10 cellular contexts compared by ENCODE assay signal in genomic region chr2:45024600-45025291, GRCh38. TPM values are rescaled to one million over a fixed set of nuclear protein-coding genes. Genes with fewer than 3 reads are reported as not detected.
A peak's percentile ranks its signal among the peaks of the same experiment; 100 is the strongest.
DNase-seq lines count a peak whose midpoint lies in the region; ATAC-seq, FAIRE-seq and TF ChIP-seq lines count a peak whose summit lies in the region.
"Had no signal": no experiment of that assay in that cellular context is flagged by ENCODE, and none has a peak within 500 bp of the region (broad histone marks: within the 10 kb centered on the region; RNA-seq: fewer than 3 reads in every experiment).

No MANE protein-coding gene starts in this region.

- H3K9me3 ChIP-seq in HepG2 (ENCODE audit: low read length) (no peaks in the 10 kb centered on the region), right lobe of liver (no peaks in the 10 kb centered on the region), suprapubic skin (no peaks in the 10 kb centered on the region), smooth muscle cell (replicated peaks; ENCODE audit: low read depth) (no peaks in the 10 kb centered on the region)

- no peaks in the 10 kb centered on the region for H3K4me1 ChIP-seq in HepG2 (ENCODE audit: insufficient read depth, low read length)
- H3K4me1 ChIP-seq in right lobe of liver = no peaks in the 10 kb centered on the region
- peaks cover 5% of the 10 kb centered on the region for H3K4me1 ChIP-seq in suprapubic skin
- H3K4me1 ChIP-seq in smooth muscle cell (ENCODE audit: low read depth) = no peaks in the 10 kb centered on the region

- TF ChIP-seq EP300 in HepG2 (IDR thresholded peaks at IDR 0.05; ENCODE audit: low read depth in 2 of 2, low read length in 2 of 2) = no peak
- no peak for TF ChIP-seq EP300 in HepG2 (CRISPR knock-in tag; IDR thresholded peaks at IDR 0.05; ENCODE audit: borderline replicate concordance)
- no peak for TF ChIP-seq EP300 in suprapubic skin (IDR thresholded peaks at IDR 0.05)

- ATAC-seq in HepG2 (no peak), right lobe of liver (no peak), HG02885 (IDR thresholded peaks at IDR 0.05; ENCODE audit: poor library complexity, unreplicated experiment) (no peak)

- TF ChIP-seq CTCF in HepG2 (CRISPR knock-in tag; IDR thresholded peaks at IDR 0.05) = no peak
- TF ChIP-seq CTCF in right lobe of liver (IDR thresholded peaks at IDR 0.05) = no peak
- no peak for TF ChIP-seq CTCF in suprapubic skin (IDR thresholded peaks at IDR 0.05)
- TF ChIP-seq CTCF in smooth muscle cell (IDR thresholded peaks at IDR 0.05; ENCODE audit: borderline replicate concordance, insufficient read depth, poor library complexity, severe bottlenecking) = no peak

- H4K20me1 ChIP-seq in HepG2 (ENCODE audit: insufficient read depth, low read length) = no peaks in the 10 kb centered on the region
- H4K20me1 ChIP-seq in smooth muscle cell (ENCODE audit: low read depth) = no peaks in the 10 kb centered on the region

- WGBS in HepG2 (ENCODE audit: low lambda C conversion rate) = 24% methylated on average over 7 of the region's 7 CpGs
- 39% methylated on average over 4 of the region's 7 CpGs for WGBS in right lobe of liver (ENCODE audit: insufficient coverage, low coverage, low lambda C conversion rate, missing lambda C conversion rate)
- WGBS in suprapubic skin = 43% methylated on average over 7 of the region's 7 CpGs
- WGBS in smooth muscle cell (ENCODE audit: low lambda C conversion rate) = 53% methylated on average over 7 of the region's 7 CpGs

- no TSS peak for BruUV-seq in HepG2 (replicated peaks; lab: Mats Ljungman, UMichigan)

- H3K27me3 ChIP-seq in HepG2 (ENCODE audit: control insufficient read depth in 1 of 2, insufficient read depth in 2 of 2, low read length in 2 of 2) (peaks cover 0 to 7% of the 10 kb centered on the region in 2 experiments; a peak in 2 of 5 replicates), right lobe of liver (no peaks in the 10 kb centered on the region), suprapubic skin (peaks cover 8% of the 10 kb centered on the region), smooth muscle cell (ENCODE audit: low read depth) (peaks cover 27% of the 10 kb centered on the region)

- no peaks in the 10 kb centered on the region for H3F3A ChIP-seq in smooth muscle cell (ENCODE audit: low read depth)

- no peak for FAIRE-seq in HepG2 (lab: Jason Lieb, UNC)

- H3K9ac ChIP-seq in HepG2 (ENCODE audit: insufficient read depth, low read depth, low read length) (no peak overlapping the region), smooth muscle cell (ENCODE audit: low read depth) (no peak overlapping the region)

- no peak for TF ChIP-seq RAD21 in HepG2 (CRISPR knock-in tag; IDR thresholded peaks at IDR 0.05)

- H3K27ac ChIP-seq in HepG2 (ENCODE audit: extremely low read length, insufficient read depth, low read length) (no peak overlapping the region), right lobe of liver (no peak overlapping the region), suprapubic skin (no peak overlapping the region), smooth muscle cell (ENCODE audit: low read depth) (no peak overlapping the region)

- H3K36me3 ChIP-seq in HepG2 (replicated peaks in 1 of 2; ENCODE audit: control insufficient read depth in 1 of 2, insufficient read depth in 2 of 2, low read length in 2 of 2) (no peaks in the 10 kb centered on the region), right lobe of liver (no peaks in the 10 kb centered on the region), suprapubic skin (no peaks in the 10 kb centered on the region), smooth muscle cell (ENCODE audit: low read depth) (no peaks in the 10 kb centered on the region)

- POLR2A ChIA-PET in HepG2 (lab: Yijun Ruan, JAX) = no interaction called here

- TF ChIP-seq POLR2A in HepG2 (IDR thresholded peaks at IDR 0.05; ENCODE audit: insufficient read depth in 1 of 2, low read depth in 2 of 2, low read length in 2 of 2) = no peak
- TF ChIP-seq POLR2A in right lobe of liver (IDR thresholded peaks at IDR 0.05) = no peak
- TF ChIP-seq POLR2A in suprapubic skin (IDR thresholded peaks at IDR 0.05) = no peak

- H3K4me3 ChIP-seq in HepG2 (replicated peaks in 1 of 3; ENCODE audit: insufficient read depth in 1 of 3, low read depth in 2 of 3, low read length in 3 of 3) (no peak overlapping the region), right lobe of liver (no peak overlapping the region), suprapubic skin (no peak overlapping the region), smooth muscle cell (no peak overlapping the region)

- CTCF ChIA-PET in HepG2 (lab: Yijun Ruan, JAX; ENCODE audit: low intra/inter-chr PET ratio, low total read pairs) = no interaction called here

- H3K4me2 ChIP-seq in HepG2 (ENCODE audit: low read depth, low read length) (no peak overlapping the region), smooth muscle cell (no peak overlapping the region)

- intact Hi-C loops in HepG2 (cut with micrococcal nuclease; ENCODE audit: unreplicated experiment) (no loop called here), right lobe of liver (cut with DNase I) (no loop called here)

- H3K79me2 ChIP-seq in HepG2 (ENCODE audit: insufficient read depth, low read length) = no peaks in the 10 kb centered on the region
- no peaks in the 10 kb centered on the region for H3K79me2 ChIP-seq in smooth muscle cell (ENCODE audit: low read depth)

- no peak overlapping the region for H2AFZ ChIP-seq in HepG2 (ENCODE audit: low read length)
- H2AFZ ChIP-seq in smooth muscle cell (ENCODE audit: low read depth) = no peak overlapping the region

- in situ Hi-C loops in HepG2 (cut with HindIII; ENCODE audit: extremely low pct_ligation_motif_present, low pct_unique_long_range_greater_than_20kb) = no loop called here

- DNase-seq in HepG2 (ENCODE audit: low spot score) (no peak), right lobe of liver (no peak), SHP77 (lab: John Stamatoyannopoulos, UW) (peak; percentile 2 to 19), glomerular visceral epithelial cell (ENCODE audit: extremely low spot score) (peak; percentile 85), suprapubic skin (ENCODE audit: low spot score in 2 of 2) (no peak), ecto neural progenitor cell (ENCODE audit: low spot score) (no peak), smooth muscle cell (lab: John Stamatoyannopoulos, UW; ENCODE audit: unreplicated experiment) (no peak)
- DNase-seq: CD8-positive, alpha-beta memory T cell had no signal

TF ChIP-seq in HepG2, 621 proteins besides CTCF, POLR2A, EP300 and RAD21 (continues in another document):
- 0 out of 2 replicates have a peak, but pooled peaks have one; percentile 10 for TF ChIP-seq STAG1 (CRISPR knock-in tag; IDR thresholded peaks at IDR 0.05)
- TF ChIP-seq ZBTB34 (CRISPR knock-in tag; IDR thresholded peaks at IDR 0.05) = no peak
- no peak for TF ChIP-seq BATF2 (CRISPR knock-in tag; IDR thresholded peaks at IDR 0.05)
- TF ChIP-seq ATF5 (CRISPR knock-in tag; IDR thresholded peaks at IDR 0.05; ENCODE audit: low read depth) = no peak
- TF ChIP-seq ZNF629 (CRISPR knock-in tag; conservative IDR thresholded peaks at IDR 0.05) = peak; percentile 75
- no peak for TF ChIP-seq HHEX (CRISPR knock-in tag; IDR thresholded peaks at IDR 0.05)

RNA-seq across cellular contexts. Expression of gene SIX2, which starts 15.5 kb away (rescaled TPM):
- total RNA-seq in HepG2 (2016; rRNA removed; fragmentation: Illumina TruSeq; extraction: Trizol) (not detected in 2 replicates), right lobe of liver (not detected), suprapubic skin (1 to 10 TPM in 1 of 4 donors, under 1 TPM in 2, not detected in 1; 0.34 to 1.2 (median 0.60) TPM), smooth muscle cell (0.18 and 2.1 TPM in 2 replicates)
- not detected in 2 replicates for total RNA-seq in HepG2 (2016; cell fraction: cytosol; rRNA removed; fragmentation: Illumina TruSeq; extraction: Trizol; ENCODE audit: low read depth)
- total RNA-seq in HepG2 (2016; cell fraction: insoluble cytoplasmic fraction; rRNA removed; fragmentation: Illumina TruSeq; extraction: Trizol) = not detected in 2 replicates
- not detected in 2 replicates for total RNA-seq in HepG2 (2016; cell fraction: membrane; rRNA removed; fragmentation: Illumina TruSeq; extraction: Trizol)
- total RNA-seq in HepG2 (2016; cell fraction: nucleus; rRNA removed; fragmentation: Illumina TruSeq; extraction: Trizol) = not detected in 2 replicates
- polyA plus RNA-seq in HepG2 (2011; rRNA removed) (not detected in 2 replicates), smooth muscle cell (not detected in 2 replicates)
- not detected in 2 replicates for polyA plus RNA-seq in HepG2 (2011; cell fraction: cytosol; rRNA removed)
- polyA plus RNA-seq in HepG2 (2011; cell fraction: nucleus; rRNA removed) = not detected in 2 replicates
- not detected in 2 replicates for polyA plus RNA-seq in HepG2 (2012)
- polyA plus RNA-seq in HepG2 (2016; cell fraction: cytosol; fragmentation: Illumina TruSeq; extraction: Trizol; ENCODE audit: low read depth) = not detected in 2 replicates
- not detected in 2 replicates for polyA plus RNA-seq in HepG2 (2016; cell fraction: insoluble cytoplasmic fraction; fragmentation: Illumina TruSeq; extraction: Trizol; ENCODE audit: low read depth)
- not detected in 2 replicates for polyA plus RNA-seq in HepG2 (2016; cell fraction: membrane; fragmentation: Illumina TruSeq; extraction: Trizol; ENCODE audit: low read depth)
- not detected in 2 replicates for polyA plus RNA-seq in HepG2 (2016; cell fraction: nucleus; fragmentation: Illumina TruSeq; extraction: Trizol; ENCODE audit: insufficient read depth, low read depth)
- polyA minus RNA-seq in HepG2 (2011; rRNA and poly(A)+ RNA removed; ENCODE audit: low replicate concordance) = 17.4 TPM in 1 of 2 replicates, not detected in the other
- polyA minus RNA-seq in HepG2 (2011; cell fraction: cytosol; rRNA and poly(A)+ RNA removed) = not detected in 2 replicates
- 0.26 TPM in 1 of 2 replicates, not detected in the other for polyA minus RNA-seq in HepG2 (2011; cell fraction: nucleus; rRNA and poly(A)+ RNA removed)
- total RNA-seq: dermis microvascular lymphatic vessel endothelial cell had no signal
- polyA plus RNA-seq: CD8-positive, alpha-beta memory T cell had no signal

Comparison
In these comparisons a context has a peak if more than half of its experiments do, and no peak if none do; other contexts are left out.
1. DNase-seq: peak in SHP77 (2 of 2) and glomerular visceral epithelial cell (single experiment); none in HepG2 (single experiment), right lobe of liver (0 of 3), suprapubic skin (0 of 2), ecto neural progenitor cell (single experiment) and smooth muscle cell (single experiment).